Comparison of ENCODE assay signal across 20 cellular contexts in genomic region chr22:24361976-24362646, GRCh38.
"Had no signal": no experiment of that assay in that cellular context is flagged by ENCODE, and none has a peak within 500 bp of the region (broad histone marks: within the 10 kb centered on the region; RNA-seq: fewer than 3 reads in every experiment).

No MANE protein-coding gene starts in this region.

- H3K27ac ChIP-seq: brain microvascular endothelial cell, coronary artery, epithelial cell of prostate, heart left ventricle, vagina had no signal

- ATAC-seq: activated CD4-positive, alpha-beta T cell treated with anti-CD3 and anti-CD28 coated beads for 36 hours; sciatic nerve; stimulated activated naive B cell treated with anti-CD40 and anti-IgM and Interleukin-4, amounts not matched to agents 10 μg/mL and 1 μg/mL and 100 μg/mL, for 72 hours had no signal

- H3K9me3 ChIP-seq: heart left ventricle, vagina had no signal

- H3K9me3 Mint-ChIP-seq: activated naive CD4-positive, alpha-beta T cell treated with anti-CD3 and anti-CD28 coated beads, Interleukin-2, amount 50 U/mL, for 24 hours; activated T-helper 1 cell treated with anti-CD3 and anti-CD28 coated beads, Interleukin-12 subunit alpha, Interleukin-12 subunit beta, Interleukin-2, Interleukin-4 antibody, amounts not matched to agents 30 ng/mL and 10 ng/mL and 1 ng/mL, durations not matched to agents 14 hours and 24 hours and 36 hours; memory B cell; stimulated activated naive B cell treated with anti-CD40 and anti-IgM and Interleukin-4, amounts not matched to agents 10 μg/mL and 1 μg/mL and 100 μg/mL, for 72 hours had no signal

- H3K27me3 ChIP-seq: brain microvascular endothelial cell, heart left ventricle, vagina had no signal

- DNase-seq: activated CD4-positive, alpha-beta T cell treated with anti-CD3 and anti-CD28 coated beads for 36 hours; activated CD4-positive, alpha-beta T cell treated with anti-CD3 and anti-CD28 coated beads, Interleukin-2, amount 50 U/mL, for 48 hours; activated gamma-delta T cell treated with Interleukin-2 at 50 U/mL for 16 hours; aorta; brain microvascular endothelial cell; cerebellar nuclear complex; heart left ventricle; occipital lobe; stimulated activated CD4-positive, alpha-beta T cell treated with anti-CD3 and anti-CD28 coated beads, Interleukin-15, amount 100 ng/mL, for 24 hours; stimulated activated naive B cell treated with anti-CD40 and anti-IgM and Interleukin-4, amounts not matched to agents 10 μg/mL and 1 μg/mL and 100 μg/mL, for 72 hours; T-helper 1 cell; T-helper 9 cell had no signal

- H3K4me3 Mint-ChIP-seq: activated CD4-positive, alpha-beta T cell treated with anti-CD3 and anti-CD28 coated beads for 36 hours; activated naive CD4-positive, alpha-beta T cell treated with anti-CD3 and anti-CD28 coated beads, Interleukin-2, amount 50 U/mL, for 24 hours; activated T-helper 1 cell treated with anti-CD3 and anti-CD28 coated beads, Interleukin-12 subunit alpha, Interleukin-12 subunit beta, Interleukin-2, Interleukin-4 antibody, amounts not matched to agents 30 ng/mL and 10 ng/mL and 1 ng/mL, durations not matched to agents 14 hours and 24 hours and 36 hours; memory B cell; stimulated activated naive B cell treated with anti-CD40 and anti-IgM and Interleukin-4, amounts not matched to agents 10 μg/mL and 1 μg/mL and 100 μg/mL, for 72 hours had no signal

- H3K27me3 Mint-ChIP-seq: activated CD4-positive, alpha-beta T cell treated with anti-CD3 and anti-CD28 coated beads for 36 hours; activated naive CD4-positive, alpha-beta T cell treated with anti-CD3 and anti-CD28 coated beads, Interleukin-2, amount 50 U/mL, for 24 hours; memory B cell; stimulated activated naive B cell treated with anti-CD40 and anti-IgM and Interleukin-4, amounts not matched to agents 10 μg/mL and 1 μg/mL and 100 μg/mL, for 72 hours had no signal

- H3K4me1 Mint-ChIP-seq: activated CD4-positive, alpha-beta T cell treated with anti-CD3 and anti-CD28 coated beads for 36 hours; activated naive CD4-positive, alpha-beta T cell treated with anti-CD3 and anti-CD28 coated beads, Interleukin-2, amount 50 U/mL, for 24 hours; stimulated activated naive B cell treated with anti-CD40 and anti-IgM and Interleukin-4, amounts not matched to agents 10 μg/mL and 1 μg/mL and 100 μg/mL, for 72 hours had no signal

- H3K27ac Mint-ChIP-seq: activated CD4-positive, alpha-beta T cell treated with anti-CD3 and anti-CD28 coated beads for 36 hours; activated naive CD4-positive, alpha-beta T cell treated with anti-CD3 and anti-CD28 coated beads, Interleukin-2, amount 50 U/mL, for 24 hours; activated T-helper 1 cell treated with anti-CD3 and anti-CD28 coated beads, Interleukin-12 subunit alpha, Interleukin-12 subunit beta, Interleukin-2, Interleukin-4 antibody, amounts not matched to agents 30 ng/mL and 10 ng/mL and 1 ng/mL, durations not matched to agents 14 hours and 24 hours and 36 hours; memory B cell; stimulated activated naive B cell treated with anti-CD40 and anti-IgM and Interleukin-4, amounts not matched to agents 10 μg/mL and 1 μg/mL and 100 μg/mL, for 72 hours had no signal

- H3K4me3 ChIP-seq: coronary artery, heart left ventricle, smooth muscle cell, vagina had no signal
